In the genomic region with DNA sequence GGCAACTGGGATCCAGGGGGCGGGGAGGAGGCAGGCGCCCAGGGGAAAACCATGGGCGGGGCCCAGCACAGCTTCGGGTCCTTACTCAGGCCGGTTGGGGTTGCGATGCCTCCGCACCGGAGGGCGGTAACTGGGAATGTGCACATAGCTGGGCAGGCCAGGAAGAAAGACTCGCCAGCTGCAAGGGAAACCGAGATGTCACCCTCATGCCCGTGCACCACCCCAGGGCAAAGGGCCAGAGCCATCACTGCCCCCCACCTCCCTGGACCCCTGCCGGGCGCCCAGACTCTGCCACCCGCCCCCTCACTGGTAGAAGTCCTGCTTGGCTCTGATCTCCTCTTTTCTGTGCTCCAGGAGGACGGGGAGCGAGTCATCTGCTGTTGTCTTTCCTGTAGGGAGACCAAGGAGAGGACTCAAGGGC, we compare ENCODE assay signal across 19 cellular contexts. TPM values are rescaled to one million over a fixed set of nuclear protein-coding genes. Genes with fewer than 3 reads are reported as not detected.
DNase-seq lines count a peak whose midpoint lies in the region; ATAC-seq, FAIRE-seq and TF ChIP-seq lines count a peak whose summit lies in the region.
"Had no signal": no experiment of that assay in that cellular context is flagged by ENCODE, and none has a peak within 500 bp of the region (broad histone marks: within the 10 kb centered on the region; RNA-seq: fewer than 3 reads in every experiment).

No MANE protein-coding gene starts in this region.

- peak overlapping the region; percentile 96 for H3K4me2 ChIP-seq in Karpas-422 (ENCODE audit: low read depth, low read length, poor library complexity, severe bottlenecking)
- peak overlapping the region; percentile 53 to 92 for H3K4me2 ChIP-seq in H1 (ENCODE audit: insufficient read depth in 1 of 2, low read depth in 2 of 2, low read length in 2 of 2)

- H3K27me3 ChIP-seq in Karpas-422 (ENCODE audit: low read length) (no peaks in the 10 kb centered on the region), H1 (replicated peaks in 1 of 4; ENCODE audit: control insufficient read depth in 3 of 4, extremely low read depth in 1 of 4, insufficient read depth in 3 of 4, low read length in 3 of 4) (peaks cover 0 to 28% (median 19%) of the 10 kb centered on the region in 4 experiments; a peak in 6 of 7 replicates)

- no peak overlapping the region for H3K18ac ChIP-seq in H1 (ENCODE audit: extremely low read depth, low read length)

- H3K4me3 Mint-ChIP-seq in activated T-cell treated with anti-CD3 and anti-CD28 coated beads, Interleukin-2, amount 50 U/mL, for 4 hours, result peak overlapping the region; percentile 90

- no peak overlapping the region for H4K91ac ChIP-seq in H1 (replicated peaks; ENCODE audit: insufficient read length, low read length)

- H2AFZ ChIP-seq in Karpas-422 (ENCODE audit: low read length) (no peak overlapping the region), H1 (ENCODE audit: low read length) (no peak overlapping the region)

- H4K5ac ChIP-seq in H1 (ENCODE audit: insufficient read length, low read depth, low read length), result no peak overlapping the region

- H3K4me1 Mint-ChIP-seq in activated T-cell treated with anti-CD3 and anti-CD28 coated beads, Interleukin-2, amount 50 U/mL, for 4 hours (ENCODE audit: low read depth), result peaks cover 7% of the 10 kb centered on the region

- no peaks in the 10 kb centered on the region for H3K9me2 ChIP-seq in Karpas-422 (replicated peaks; ENCODE audit: insufficient read depth, low read length)

- no peak overlapping the region for H3K14ac ChIP-seq in H1 (ENCODE audit: insufficient read length)

- H4K8ac ChIP-seq in H1 (ENCODE audit: extremely low read depth, insufficient read depth, low read length), result no peak overlapping the region

- no peak overlapping the region for H2BK15ac ChIP-seq in H1 (ENCODE audit: low read length)

- H3K56ac ChIP-seq in H1 (replicated peaks; ENCODE audit: insufficient read length, low read depth, low read length), result no peak overlapping the region

- H2AK5ac ChIP-seq in H1 (ENCODE audit: low read depth, low read length), result no peak overlapping the region

- H3K9ac ChIP-seq in Karpas-422 (ENCODE audit: low read length) (no peak overlapping the region), H1 (replicated peaks in 1 of 4; ENCODE audit: extremely low read depth in 1 of 4, low read depth in 3 of 4, low read length in 3 of 4) (no peak overlapping the region)

- H3K4me1 ChIP-seq in Karpas-422 (ENCODE audit: low read length), result peaks cover 12% of the 10 kb centered on the region
- H3K4me1 ChIP-seq in H1 (replicated peaks in 1 of 4; ENCODE audit: control insufficient read depth in 3 of 4, insufficient read depth in 4 of 4, low read length in 3 of 4), result peaks cover 0 to 5% (median 2%) of the 10 kb centered on the region in 4 experiments; a peak in 4 of 7 replicates

- H3K4me3 ChIP-seq in Karpas-422 (ENCODE audit: low read length) (0 out of 2 replicates have a peak overlapping the region, but pooled peaks have one; percentile 76), H1 (ENCODE audit: extremely low read depth in 1 of 4, insufficient read depth in 2 of 4, low read depth in 3 of 4, low read length in 4 of 4) (peak overlapping the region; percentile 27 to 72 (median 64); a peak in 7 of 8 replicates)
- H3K4me3 ChIP-seq: body of pancreas had no signal

- no peak for TF ChIP-seq EP300 in H1 (IDR thresholded peaks at IDR 0.05; ENCODE audit: borderline replicate concordance in 1 of 2, low read depth in 2 of 2, low read length in 2 of 2)

- no peak for TF ChIP-seq RAD21 in H1 (IDR thresholded peaks at IDR 0.05 in 1 of 2, conservative IDR thresholded peaks at IDR 0.05 in 1 of 2; ENCODE audit: low read depth in 2 of 2, low read length in 2 of 2)

- ATAC-seq in activated T-cell treated with anti-CD3 and anti-CD28 coated beads, Interleukin-2, amount 50 U/mL, for 4 hours, result no peak
- ATAC-seq in omental fat pad (ENCODE audit: low FRiP score), result peak; percentile 34
- no peak for ATAC-seq in GM18870 (IDR thresholded peaks at IDR 0.05; ENCODE audit: unreplicated experiment)
- ATAC-seq: T-helper 17 cell had no signal

- H2BK5ac ChIP-seq in H1 (ENCODE audit: low read depth, low read length), result no peak overlapping the region

- POLR2A ChIA-PET in H1 (lab: Charles Lee; ENCODE audit: partially characterized antibody), result interaction anchor here (0.6 to 1.1 kb wide), 2 partner anchors 93 to 228 kb away, joined by 3 read pairs; no protein-coding TSS in a partner anchor

- no peak overlapping the region for H3K27ac ChIP-seq in Karpas-422 (ENCODE audit: low read length)
- H3K27ac ChIP-seq in H1 (ENCODE audit: low read depth, low read length), result no peak overlapping the region
- H3K27ac ChIP-seq: body of pancreas, pancreas had no signal

- TF ChIP-seq POLR2A in H1 (IDR thresholded peaks at IDR 0.05; ENCODE audit: control extremely low read depth in 1 of 2, low read depth in 2 of 2, low read length in 2 of 2), result no peak

- H4K20me1 ChIP-seq in Karpas-422 (ENCODE audit: insufficient read depth, low read depth, low read length) (peaks cover 9% of the 10 kb centered on the region), H1 (replicated peaks in 1 of 2; ENCODE audit: control insufficient read depth in 1 of 2, insufficient read depth in 2 of 2, low read length in 2 of 2) (no peaks in the 10 kb centered on the region)

- H2BK12ac ChIP-seq in H1 (ENCODE audit: low read depth, low read length), result no peak overlapping the region; the same call in 1 of the 2 replicates

- H3K36me3 ChIP-seq in Karpas-422 (ENCODE audit: insufficient read depth, low read length) (no peaks in the 10 kb centered on the region), H1 (ENCODE audit: control insufficient read depth in 2 of 4, insufficient read depth in 4 of 4, low read length in 3 of 4) (no peaks in the 10 kb centered on the region)
- H3K36me3 ChIP-seq: pancreas had no signal

- FAIRE-seq in H1 (lab: Jason Lieb, UNC), result no peak
- FAIRE-seq: D721Med, pancreas had no signal

- no peak overlapping the region for H2BK120ac ChIP-seq in H1 (replicated peaks; ENCODE audit: low read depth, low read length)

- H3K79me2 ChIP-seq in Karpas-422 (ENCODE audit: low read length) (no peaks in the 10 kb centered on the region), H1 (ENCODE audit: control insufficient read depth in 1 of 2, insufficient read depth in 2 of 2, low read length in 2 of 2) (no peaks in the 10 kb centered on the region)

- H3K9me3 Mint-ChIP-seq in activated T-cell treated with anti-CD3 and anti-CD28 coated beads, Interleukin-2, amount 50 U/mL, for 4 hours, result no peaks in the 10 kb centered on the region
- H3K9me3 Mint-ChIP-seq: mesothelial cell of epicardium had no signal

- H3K4ac ChIP-seq in H1 (replicated peaks; ENCODE audit: insufficient read length, low read depth, low read length), result no peak overlapping the region

- H2BK20ac ChIP-seq in H1 (ENCODE audit: low read length), result no peak overlapping the region

- 46% methylated on average over 11 of the region's 17 CpGs; no CpG with 5 or more reads in 1 of the 2 experiments for WGBS in H1 (ENCODE audit: extremely low coverage in 1 of 2, insufficient coverage in 1 of 2, insufficient read length in 1 of 2, insufficient replicate concordance in 2 of 2, low coverage in 1 of 2, low lambda C conversion rate in 2 of 2, missing lambda C conversion rate in 1 of 2), 2 experiments

- H3K23ac ChIP-seq in H1 (ENCODE audit: insufficient read length), result no peak overlapping the region

- peaks cover 3% of the 10 kb centered on the region for H3K36me3 Mint-ChIP-seq in activated T-cell treated with anti-CD3 and anti-CD28 coated beads, Interleukin-2, amount 50 U/mL, for 4 hours (ENCODE audit: insufficient read depth)
- H3K36me3 Mint-ChIP-seq: mesothelial cell of epicardium had no signal

- no peak for DNase-seq in activated T-cell treated with anti-CD3 and anti-CD28 coated beads, Interleukin-2, amount 50 U/mL, for 4 hours
- DNase-seq in activated T-cell treated with anti-CD3 and anti-CD28 coated beads, Interleukin-2, amount 50 U/mL, for 1 hour, result no peak
- DNase-seq in Karpas-422 (no peak), H1 (ENCODE audit: low read depth in 1 of 2, low spot score in 2 of 2) (peak in 1 of 2 experiments; percentile 65), omental fat pad (ENCODE audit: low spot score) (no peak), SHP77 treated with DMSO at 0.1 percent for 48 hours (lab: John Stamatoyannopoulos, UW) (no peak), NCI-H446 (lab: John Stamatoyannopoulos, UW) (no peak)
- DNase-seq: activated CD4-positive, alpha-beta T cell treated with anti-CD3 and anti-CD28 coated beads for 1 hour; activated effector memory CD4-positive, alpha-beta T cell treated with anti-CD3 and anti-CD28 coated beads, Interleukin-2, amount 50 U/mL, for 16 hours; body of pancreas; dorsolateral prefrontal cortex; NCI-H2029 treated with DMSO at 0.1 percent for 48 hours; T-helper 17 cell had no signal

- peaks cover 3% of the 10 kb centered on the region; the same call in 1 of the 2 replicates for H3K23me2 ChIP-seq in H1 (ENCODE audit: low read depth, low read length)

- no peaks in the 10 kb centered on the region for H3K27me3 Mint-ChIP-seq in activated T-cell treated with anti-CD3 and anti-CD28 coated beads, Interleukin-2, amount 50 U/mL, for 4 hours (ENCODE audit: low read depth)

- H3K9me3 ChIP-seq in Karpas-422 (ENCODE audit: low read length) (no peaks in the 10 kb centered on the region), H1 (ENCODE audit: insufficient read depth in 2 of 2, low read depth in 1 of 2, low read length in 1 of 2) (no peaks in the 10 kb centered on the region)
- H3K9me3 ChIP-seq: body of pancreas, pancreas had no signal

- H3K79me1 ChIP-seq in H1 (ENCODE audit: low read depth, low read length), result no peaks in the 10 kb centered on the region

- TF ChIP-seq CTCF in H1 (IDR thresholded peaks at IDR 0.05; ENCODE audit: control extremely low read depth in 1 of 3, insufficient read depth in 1 of 3, low read depth in 1 of 3, low read length in 3 of 3) (no peak), omental fat pad (IDR thresholded peaks at IDR 0.05) (no peak)

- CTCF ChIA-PET in H1 (lab: Charles Lee; ENCODE audit: partially characterized antibody), result interaction anchor here (0.7 to 17.3 kb wide), 9 partner anchors 8 to 440 kb away, joined by 3 to 315 read pairs (median 5); partner anchors contain the start of genes ALOX12B and ALOXE3

RNA-seq across cellular contexts. Expression of gene ALOX12B, which starts 6.7 kb away (rescaled TPM):
- total RNA-seq in activated T-cell treated with anti-CD3 and anti-CD28 coated beads, Interleukin-2, amount 50 U/mL, for 4 hours, result 1 to 10 TPM in 1 of 3 donors, under 1 TPM in 2; 0.81 to 1.6 (median 0.95) TPM
- total RNA-seq in Karpas-422 (2014; rRNA removed; shearing (Covaris generic); ENCODE audit: low replicate concordance), result 0.22 and 1.5 TPM in 2 replicates
- not detected in 2 replicates for total RNA-seq in H1 (2021; fragmentation: NEBNext Ultra II Directional; extraction: Animal tissue kit (Norgen Biotek cat#: 25700))
- polyA plus RNA-seq in H1 (2011; rRNA removed), result 0.82 and 0.86 TPM in 2 replicates
- polyA plus RNA-seq in H1 (2011; cell fraction: cytosol; rRNA removed), result 0.45 TPM
- 0.88 TPM for polyA plus RNA-seq in H1 (2011; cell fraction: nucleus; rRNA removed)
- polyA plus RNA-seq in H1 (2012, experiment 1 of 2), result 0.48 to 1.3 TPM (median 0.92 TPM) in 4 replicates
- 0.96 TPM for polyA plus RNA-seq in H1 (2012, experiment 2 of 2)
- 0.12 TPM for polyA plus RNA-seq in H1 (2013, experiment 1 of 2)
- 0.26 TPM for polyA plus RNA-seq in H1 (2013, experiment 2 of 2)
- polyA minus RNA-seq in H1 (2011; rRNA and poly(A)+ RNA removed), result 0.41 and 0.82 TPM in 2 replicates
- not detected for polyA minus RNA-seq in H1 (2011; cell fraction: cytosol; rRNA and poly(A)+ RNA removed)
- polyA minus RNA-seq in H1 (2011; cell fraction: nucleus; rRNA and poly(A)+ RNA removed), result not detected
- not detected for total RNA-seq in omental fat pad
- total RNA-seq: body of pancreas, M059J, mesothelial cell of epicardium, subcutaneous adipose tissue, T-helper 17 cell had no signal

RNA-seq across cellular contexts. Expression of gene ALOXE3, which starts 37.5 kb away (rescaled TPM):
- not detected for total RNA-seq in activated T-cell treated with anti-CD3 and anti-CD28 coated beads, Interleukin-2, amount 50 U/mL, for 4 hours
- total RNA-seq in Karpas-422 (2014; rRNA removed; shearing (Covaris generic); ENCODE audit: low replicate concordance), result 0.18 TPM in 1 of 2 replicates, not detected in the other
- not detected in 2 replicates for total RNA-seq in H1 (2021; fragmentation: NEBNext Ultra II Directional; extraction: Animal tissue kit (Norgen Biotek cat#: 25700))
- 0.26 and 0.55 TPM in 2 replicates for polyA plus RNA-seq in H1 (2011; rRNA removed)
- 0.17 TPM for polyA plus RNA-seq in H1 (2011; cell fraction: cytosol; rRNA removed)
- polyA plus RNA-seq in H1 (2011; cell fraction: nucleus; rRNA removed), result 0.40 TPM
- polyA plus RNA-seq in H1 (2012, experiment 1 of 2), result 0.17 to 0.50 TPM (median 0.31 TPM) in 4 replicates
- 0.16 TPM for polyA plus RNA-seq in H1 (2012, experiment 2 of 2)
- polyA plus RNA-seq in H1 (2013, experiment 1 of 2), result 0.34 TPM
- 0.07 TPM for polyA plus RNA-seq in H1 (2013, experiment 2 of 2)
- 0.09 and 0.27 TPM in 2 replicates for polyA minus RNA-seq in H1 (2011; rRNA and poly(A)+ RNA removed)
- polyA minus RNA-seq in H1 (2011; cell fraction: cytosol; rRNA and poly(A)+ RNA removed), result not detected
- polyA minus RNA-seq in H1 (2011; cell fraction: nucleus; rRNA and poly(A)+ RNA removed), result not detected
- under 1 TPM in 2 of 4 donors, not detected in 2; 0.09 to 0.24 TPM for total RNA-seq in omental fat pad
- total RNA-seq: body of pancreas, pancreas, subcutaneous adipose tissue, T-helper 17 cell had no signal

RNA-seq across cellular contexts. Expression of gene ALOX15B, which starts 42.0 kb away (rescaled TPM):
- under 1 TPM in 1 of 3 donors, not detected in 2; 0.14 TPM for total RNA-seq in activated T-cell treated with anti-CD3 and anti-CD28 coated beads, Interleukin-2, amount 50 U/mL, for 4 hours
- not detected in 2 replicates for total RNA-seq in Karpas-422 (2014; rRNA removed; shearing (Covaris generic); ENCODE audit: low replicate concordance)
- 0.46 and 0.63 TPM in 2 replicates for total RNA-seq in H1 (2021; fragmentation: NEBNext Ultra II Directional; extraction: Animal tissue kit (Norgen Biotek cat#: 25700))
- polyA plus RNA-seq in H1 (2011; rRNA removed), result 0.91 and 1.4 TPM in 2 replicates
- 0.76 TPM for polyA plus RNA-seq in H1 (2011; cell fraction: cytosol; rRNA removed)
- polyA plus RNA-seq in H1 (2011; cell fraction: nucleus; rRNA removed), result 1.3 TPM
- polyA plus RNA-seq in H1 (2012, experiment 1 of 2), result 0.42 to 0.79 TPM (median 0.60 TPM) in 4 replicates
- polyA plus RNA-seq in H1 (2012, experiment 2 of 2), result 0.26 TPM
- polyA plus RNA-seq in H1 (2013, experiment 1 of 2), result 0.73 TPM
- 0.70 TPM for polyA plus RNA-seq in H1 (2013, experiment 2 of 2)
- polyA minus RNA-seq in H1 (2011; rRNA and poly(A)+ RNA removed), result 0.51 and 0.63 TPM in 2 replicates
- not detected for polyA minus RNA-seq in H1 (2011; cell fraction: cytosol; rRNA and poly(A)+ RNA removed)
- polyA minus RNA-seq in H1 (2011; cell fraction: nucleus; rRNA and poly(A)+ RNA removed), result 0.70 TPM
- 1 to 10 TPM; 3.8 to 9.8 (median 8.2) TPM for total RNA-seq in omental fat pad
- total RNA-seq: M059J, mesothelial cell of epicardium, T-helper 17 cell had no signal

RNA-seq across cellular contexts. Expression of gene HES7, which starts 43.1 kb away (rescaled TPM):
- 1 to 10 TPM; 1.2 to 1.7 (median 1.4) TPM for total RNA-seq in activated T-cell treated with anti-CD3 and anti-CD28 coated beads, Interleukin-2, amount 50 U/mL, for 4 hours
- total RNA-seq in Karpas-422 (2014; rRNA removed; shearing (Covaris generic); ENCODE audit: low replicate concordance), result 0.37 and 2.1 TPM in 2 replicates
- total RNA-seq in H1 (2021; fragmentation: NEBNext Ultra II Directional; extraction: Animal tissue kit (Norgen Biotek cat#: 25700)), result 0.32 and 0.69 TPM in 2 replicates
- 0.20 and 0.55 TPM in 2 replicates for polyA plus RNA-seq in H1 (2011; rRNA removed)
- 0.30 TPM for polyA plus RNA-seq in H1 (2011; cell fraction: cytosol; rRNA removed)
- polyA plus RNA-seq in H1 (2011; cell fraction: nucleus; rRNA removed), result 1.2 TPM
- polyA plus RNA-seq in H1 (2012, experiment 1 of 2), result 0.23 to 0.66 TPM (median 0.48 TPM) in 4 replicates
- polyA plus RNA-seq in H1 (2012, experiment 2 of 2), result 0.22 TPM
- polyA plus RNA-seq in H1 (2013, experiment 1 of 2), result 0.41 TPM
- 0.15 TPM for polyA plus RNA-seq in H1 (2013, experiment 2 of 2)
- polyA minus RNA-seq in H1 (2011; rRNA and poly(A)+ RNA removed), result 0.09 TPM in 1 of 2 replicates, not detected in the other
- not detected for polyA minus RNA-seq in H1 (2011; cell fraction: cytosol; rRNA and poly(A)+ RNA removed)
- polyA minus RNA-seq in H1 (2011; cell fraction: nucleus; rRNA and poly(A)+ RNA removed), result not detected
- under 1 TPM in 1 of 4 donors, not detected in 3; 0.46 TPM for total RNA-seq in omental fat pad
- total RNA-seq: body of pancreas, pancreas, subcutaneous adipose tissue, T-helper 17 cell had no signal
